In genomic region chr19:44356383-44357111, GRCh38 we compare ENCODE assay signal across 8 cellular contexts. TPM values are rescaled to one million over a fixed set of nuclear protein-coding genes. Genes with fewer than 3 reads are reported as not detected.
DNase-seq lines count a peak whose midpoint lies in the region; ATAC-seq and TF ChIP-seq lines count a peak whose summit lies in the region.

Gene ZNF112, minus strand, starts transcription at chr19:44356680. Its CDS starts 16,141 bp downstream, at chr19:44340539.

- H3K36me3 Mint-ChIP-seq in activated T-cell treated with anti-CD3 and anti-CD28 coated beads, Interleukin-2, amount 50 U/mL, for 24 hours (ENCODE audit: low read depth), result peaks cover 20% of the 10 kb centered on the region

- H3K4me1 ChIP-seq in cardiac muscle cell (ENCODE audit: low read depth) (peaks cover 4% of the 10 kb centered on the region), neuron (ENCODE audit: insufficient read depth, low read length) (peaks cover 7% of the 10 kb centered on the region)

- H3K36me3 ChIP-seq in cardiac muscle cell (no peaks in the 10 kb centered on the region), neuron (ENCODE audit: insufficient read depth, low read length) (peaks cover 3% of the 10 kb centered on the region)

- H3K27me3 Mint-ChIP-seq in activated T-cell treated with anti-CD3 and anti-CD28 coated beads, Interleukin-2, amount 50 U/mL, for 24 hours, result peaks cover 17% of the 10 kb centered on the region

- H3K27ac ChIP-seq in cardiac muscle cell, result peak within 1 kb of the TSS; percentile 52

- ATAC-seq in GM21737 (IDR thresholded peaks at IDR 0.05; ENCODE audit: unreplicated experiment), result no peak
- no peak for ATAC-seq in GM21576 (IDR thresholded peaks at IDR 0.05; ENCODE audit: unreplicated experiment)

- peaks cover 68% of the 10 kb centered on the region for H3K9me3 Mint-ChIP-seq in activated T-cell treated with anti-CD3 and anti-CD28 coated beads, Interleukin-2, amount 50 U/mL, for 24 hours

- no peaks in the 10 kb centered on the region for H3K27me3 ChIP-seq in cardiac muscle cell
- no peaks in the 10 kb centered on the region for H3K27me3 ChIP-seq in neuron (ENCODE audit: insufficient read depth, low read length)

- peak within 1 kb of the TSS; percentile 28 for H3K4me3 Mint-ChIP-seq in activated T-cell treated with anti-CD3 and anti-CD28 coated beads, Interleukin-2, amount 50 U/mL, for 24 hours

- peaks cover 8% of the 10 kb centered on the region for H3K4me1 Mint-ChIP-seq in activated T-cell treated with anti-CD3 and anti-CD28 coated beads, Interleukin-2, amount 50 U/mL, for 24 hours (ENCODE audit: low read depth)

- H3K4me3 ChIP-seq in cardiac muscle cell (peak within 1 kb of the TSS; percentile 84), neuron (ENCODE audit: low read length) (peak within 1 kb of the TSS; percentile 86)

- no peak for TF ChIP-seq CTCF in cardiac muscle cell (IDR thresholded peaks at IDR 0.05; ENCODE audit: low read depth, low read length)

- no peak within 1 kb of the TSS for H3K27ac Mint-ChIP-seq in activated T-cell treated with anti-CD3 and anti-CD28 coated beads, Interleukin-2, amount 50 U/mL, for 24 hours

- H3K9me3 ChIP-seq in cardiac muscle cell (ENCODE audit: low read depth) (no peaks in the 10 kb centered on the region), neuron (ENCODE audit: low read length) (peaks cover 4% of the 10 kb centered on the region)

- DNase-seq in activated T-cell treated with anti-CD3 and anti-CD28 coated beads, Interleukin-2, amount 50 U/mL, for 24 hours, result peak; percentile 27
- no peak for DNase-seq in activated T-cell treated with anti-CD3 and anti-CD28 coated beads for 4 hours
- peak; percentile 82 for DNase-seq in NCI-H2227 treated with DMSO at 0.1 percent for 48 hours (lab: John Stamatoyannopoulos, UW)
- DNase-seq in amniotic epithelial cell (ENCODE audit: low read depth), result peak; percentile 94
- peak; percentile 93 to 96 for DNase-seq in cardiac muscle cell (ENCODE audit: low read depth in 1 of 2, low spot score in 1 of 2)

- peak within 1 kb of the TSS; percentile 95 for H2AFZ ChIP-seq in neuron (ENCODE audit: low read depth, low read length)

RNA-seq across cellular contexts. Expression of gene ZNF112, which starts in this region (rescaled TPM):
- total RNA-seq in cardiac muscle cell, result 5.8 and 15.5 TPM in 2 replicates
- 3.6 and 6.8 TPM in 2 replicates for polyA plus RNA-seq in cardiac muscle cell
